ENCODE assay signal across 24 cellular contexts in the genomic region with DNA sequence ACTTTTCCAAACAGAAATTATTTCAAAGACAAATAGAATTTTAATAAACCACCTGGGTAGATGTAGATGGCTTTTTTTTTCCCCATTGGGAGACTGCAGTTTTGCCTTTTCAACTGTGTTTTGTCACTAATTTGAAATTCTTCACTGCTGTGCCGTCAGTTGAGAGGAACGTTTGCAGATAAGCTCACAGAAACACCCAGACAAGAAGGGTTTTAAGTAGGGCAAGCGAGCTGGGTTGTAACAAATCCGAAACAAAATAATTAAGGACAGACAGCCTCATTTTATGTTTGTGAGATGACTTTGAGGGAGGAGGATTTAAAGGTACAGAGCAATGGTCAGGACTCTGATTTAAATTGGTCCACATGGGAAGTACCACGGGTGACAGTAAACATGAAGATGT.
"Had no signal": no experiment of that assay in that cellular context is flagged by ENCODE, and none has a peak within 500 bp of the region (broad histone marks: within the 10 kb centered on the region; RNA-seq: fewer than 3 reads in every experiment).

No MANE protein-coding gene starts in this region.

- H3K4me3 ChIP-seq: esophagus squamous epithelium, gastrocnemius medialis, heart right ventricle, left lung, lower lobe of right lung had no signal

- H3K4me1 Mint-ChIP-seq: immature natural killer cell had no signal

- H3K36me3 Mint-ChIP-seq: immature natural killer cell had no signal

- H3K27ac ChIP-seq: epithelial cell of prostate, esophagus squamous epithelium, gastrocnemius medialis, heart right ventricle, left lung, lower lobe of right lung had no signal

- H3K4me3 Mint-ChIP-seq: dendritic cell treated with granulocyte-macrophage colony-stimulating factor and Interleukin-4, amounts not matched to agents 40 ng/mL and 50 ng/mL, for 4 days; effector memory CD8-positive, alpha-beta T cell; endodermal cell; immature natural killer cell had no signal

- H3K9me3 ChIP-seq: gastrocnemius medialis, left lung, lower lobe of right lung had no signal

- H3K27ac Mint-ChIP-seq: dendritic cell treated with granulocyte-macrophage colony-stimulating factor and Interleukin-4, amounts not matched to agents 40 ng/mL and 50 ng/mL, for 4 days; effector memory CD8-positive, alpha-beta T cell; endodermal cell; immature natural killer cell had no signal

- H3K36me3 ChIP-seq: esophagus squamous epithelium, gastrocnemius medialis, heart right ventricle, left lung, lower lobe of right lung had no signal

- H3K27me3 Mint-ChIP-seq: dendritic cell treated with granulocyte-macrophage colony-stimulating factor and Interleukin-4, amounts not matched to agents 40 ng/mL and 50 ng/mL, for 4 days had no signal

- H3K27me3 ChIP-seq: esophagus squamous epithelium, gastrocnemius medialis, heart right ventricle had no signal

- DNase-seq: cortex of kidney; effector CD8-positive, alpha-beta T cell; effector memory CD8-positive, alpha-beta T cell; endodermal cell; erythroblast; esophagus squamous epithelium; foreskin fibroblast; foreskin melanocyte; gastrocnemius medialis; glutamatergic neuron; head of caudate nucleus; heart right ventricle; hypothalamus; immature natural killer cell; islet precursor cell; kidney; left lung; left ventricle myocardium superior; lower lobe of right lung; mesenchymal stem cell; midbrain had no signal

- ATAC-seq: effector memory CD8-positive, alpha-beta T cell; esophagus mucosa; gastrocnemius medialis; left lung; left ventricle myocardium superior; lower lobe of right lung had no signal

- H3K4me1 ChIP-seq: gastrocnemius medialis, left lung, lower lobe of right lung had no signal
